Comparison of ENCODE assay signal across 8 cellular contexts in the genomic region with DNA sequence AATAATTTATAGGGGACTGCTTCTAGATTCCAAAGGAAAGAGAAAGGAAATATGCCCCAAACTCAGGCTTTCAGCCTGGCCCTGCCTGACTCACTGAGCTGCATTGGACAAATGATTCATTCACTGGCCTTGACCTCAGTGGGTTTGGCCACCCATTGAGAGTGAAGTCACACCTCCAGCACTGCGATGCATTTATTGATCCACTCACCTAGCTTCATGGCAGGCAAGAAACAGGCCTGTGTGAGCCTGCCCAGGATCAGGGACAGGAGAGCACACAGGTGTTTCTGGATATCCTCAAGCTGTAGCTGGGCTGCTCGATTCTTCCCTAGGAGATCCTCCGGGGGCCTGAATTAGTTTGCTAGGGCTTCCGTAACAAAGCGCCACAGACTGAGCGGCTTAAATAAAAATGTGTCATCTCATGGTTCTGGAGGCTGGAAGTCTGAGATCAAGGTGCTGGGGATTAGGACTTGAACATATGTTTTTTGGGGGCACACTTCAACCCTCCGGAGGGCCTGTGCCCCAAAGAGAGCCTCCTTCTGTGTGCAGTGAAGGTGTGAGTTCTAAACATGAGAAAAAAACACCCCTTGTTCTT. TPM values are rescaled to one million over a fixed set of nuclear protein-coding genes. Genes with fewer than 3 reads are reported as not detected.
DNase-seq lines count a peak whose midpoint lies in the region; ATAC-seq, FAIRE-seq and TF ChIP-seq lines count a peak whose summit lies in the region.

No MANE protein-coding gene starts in this region.

- H3K27me3 ChIP-seq in smooth muscle cell (ENCODE audit: low read depth): no peaks in the 10 kb centered on the region

- no peak overlapping the region for H2AFZ ChIP-seq in smooth muscle cell (ENCODE audit: low read depth)

- DNase-seq in H54 (ENCODE audit: insufficient read length, low spot score): no peak
- peak; percentile 20 for DNase-seq in SK-MEL-5 (ENCODE audit: low read depth, low spot score)
- peak; percentile 85 for DNase-seq in fibroblast of peridontal ligament (ENCODE audit: extremely low read depth)
- DNase-seq in smooth muscle cell (lab: John Stamatoyannopoulos, UW; ENCODE audit: unreplicated experiment): no peak
- no peak for DNase-seq in MV-4-11 (lab: John Stamatoyannopoulos, UW)
- no peak for DNase-seq in caudate nucleus (lab: John Stamatoyannopoulos, UW)
- DNase-seq in SKM-1 treated with dmso at 0.1 percent for 144 hours (lab: John Stamatoyannopoulos, UW; ENCODE audit: unreplicated experiment): no peak

- peak overlapping the region; percentile 79 for H3K9ac ChIP-seq in smooth muscle cell (ENCODE audit: low read depth)

- H3K4me2 ChIP-seq in smooth muscle cell: peak overlapping the region; percentile 60

- TF ChIP-seq POLR2A in H54 (IDR thresholded peaks at IDR 0.05; ENCODE audit: low read depth, low read length): no peak

- no peaks in the 10 kb centered on the region for H4K20me1 ChIP-seq in smooth muscle cell (ENCODE audit: low read depth)

- in situ Hi-C loops in SK-MEL-5 (cut with HindIII; ENCODE audit: low pct_unique_long_range_greater_than_20kb, low sequenced_read_pairs): no loop called here

- no peaks in the 10 kb centered on the region for H3K79me2 ChIP-seq in smooth muscle cell (ENCODE audit: low read depth)

- WGBS in smooth muscle cell (ENCODE audit: low lambda C conversion rate): 68% methylated on average over 7 of the region's 7 CpGs

- no peaks in the 10 kb centered on the region for H3K36me3 ChIP-seq in smooth muscle cell (ENCODE audit: low read depth)

- peak; percentile 70 for FAIRE-seq in H54 (lab: Jason Lieb, UNC)

- H3K27ac ChIP-seq in smooth muscle cell (ENCODE audit: low read depth) (peak overlapping the region; percentile 87), caudate nucleus (ENCODE audit: low read depth, low read length) (no peak overlapping the region)

- ATAC-seq in GM19351 (IDR thresholded peaks at IDR 0.05; ENCODE audit: unreplicated experiment): no peak

- peaks cover 14% of the 10 kb centered on the region for H3K4me1 ChIP-seq in smooth muscle cell (ENCODE audit: low read depth)

- no peaks in the 10 kb centered on the region for H3K9me3 ChIP-seq in smooth muscle cell (replicated peaks; ENCODE audit: low read depth)

- peaks cover 2% of the 10 kb centered on the region for H3F3A ChIP-seq in smooth muscle cell (ENCODE audit: low read depth)

- no peak for TF ChIP-seq CTCF in smooth muscle cell (IDR thresholded peaks at IDR 0.05; ENCODE audit: borderline replicate concordance, insufficient read depth, poor library complexity, severe bottlenecking)

- H3K4me3 ChIP-seq in smooth muscle cell: no peak overlapping the region

RNA-seq across cellular contexts. Expression of a gene that starts 7.3 kb away (rescaled TPM):
- total RNA-seq in SK-MEL-5 (2014; rRNA removed; shearing (Covaris generic)): 10.9 and 11.3 TPM in 2 replicates
- polyA plus RNA-seq in SK-MEL-5 (2015; cell fraction: cytosol; rRNA removed): 10.7 and 11.3 TPM in 2 replicates
- 16.0 and 19.7 TPM in 2 replicates for polyA plus RNA-seq in SK-MEL-5 (2015; cell fraction: nucleus; rRNA removed)
- 751 and 817 TPM in 2 replicates for total RNA-seq in smooth muscle cell
- polyA plus RNA-seq in smooth muscle cell: 656 and 995 TPM in 2 replicates

RNA-seq across cellular contexts. Expression of a gene that starts 55.7 kb away (rescaled TPM):
- 91.3 and 98.4 TPM in 2 replicates for total RNA-seq in SK-MEL-5 (2014; rRNA removed; shearing (Covaris generic))
- 118 and 146 TPM in 2 replicates for polyA plus RNA-seq in SK-MEL-5 (2015; cell fraction: cytosol; rRNA removed)
- 79.4 and 81.7 TPM in 2 replicates for polyA plus RNA-seq in SK-MEL-5 (2015; cell fraction: nucleus; rRNA removed)
- 135 and 140 TPM in 2 replicates for total RNA-seq in smooth muscle cell
- 33.2 and 38.2 TPM in 2 replicates for polyA plus RNA-seq in smooth muscle cell

Comparison
In these comparisons a context has a peak if more than half of its experiments do, and no peak if none do; other contexts are left out.
1. DNase-seq: peak in SK-MEL-5 (single experiment) and fibroblast of peridontal ligament (single experiment); none in H54 (single experiment), smooth muscle cell (single experiment), MV-4-11 (single experiment), caudate nucleus (0 of 61) and SKM-1 treated with dmso at 0.1 percent for 144 hours (single experiment).
2. RNA of a gene that starts 7.3 kb away (total RNA-seq): 751 to 817 TPM in smooth muscle cell; 10.9 to 11.3 TPM in SK-MEL-5; every median in the first group is over 10 times any median in the second.